Comparison of ENCODE assay signal across 2 cellular contexts in the genomic region with DNA sequence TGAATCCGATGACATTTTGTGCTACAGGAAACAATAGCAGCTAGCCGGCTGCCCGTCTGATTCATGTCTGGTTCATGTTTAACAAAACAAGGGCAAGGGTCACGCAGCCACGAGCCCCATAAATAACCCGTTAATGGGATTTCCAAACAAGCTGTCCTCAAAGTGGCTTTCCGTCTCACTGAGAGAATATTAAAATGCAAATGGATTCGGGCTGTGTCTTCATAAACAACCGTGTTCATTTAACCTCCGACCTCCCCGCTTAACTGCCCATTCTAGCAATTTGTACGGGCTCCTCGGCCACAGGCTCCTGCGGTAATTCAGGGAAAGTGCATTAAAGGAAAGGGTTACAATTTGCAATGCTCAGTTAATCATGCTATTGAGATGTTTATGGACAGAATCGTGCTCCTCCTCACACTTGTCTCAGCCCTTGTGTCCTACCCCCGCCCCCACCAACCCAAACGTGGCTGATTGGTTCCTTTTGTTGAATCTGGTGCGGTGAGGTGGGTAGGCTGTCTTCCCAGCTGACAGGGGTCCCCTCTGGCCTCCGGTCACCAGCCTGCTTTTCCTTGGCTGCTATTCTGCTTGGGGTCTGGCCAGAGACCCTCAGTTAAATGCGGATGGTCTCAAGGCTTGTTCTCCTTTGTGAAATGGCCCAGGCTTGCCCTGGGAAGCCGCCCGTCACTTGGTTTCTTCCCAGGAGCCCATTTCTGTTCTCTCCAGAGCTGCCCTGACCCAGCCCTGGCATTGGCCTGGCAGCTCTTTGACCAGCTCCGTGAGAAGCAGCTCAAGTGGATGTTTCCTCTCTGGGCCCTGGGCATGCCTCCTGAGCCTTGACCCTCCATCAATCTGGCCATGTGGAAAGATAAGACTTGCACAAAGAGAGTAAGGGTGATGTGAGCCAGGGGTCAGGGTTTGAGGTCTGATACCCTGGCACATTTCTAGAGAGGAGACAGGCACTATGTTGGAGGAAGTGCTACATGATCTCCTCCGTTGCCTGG.
TF ChIP-seq lines count a peak whose summit lies in the region.

No MANE protein-coding gene starts in this region.

TF ChIP-seq in K562, 482 proteins besides CTCF, POLR2A, EP300 and RAD21 (continued from another document):
- TF ChIP-seq, protein P1, sequence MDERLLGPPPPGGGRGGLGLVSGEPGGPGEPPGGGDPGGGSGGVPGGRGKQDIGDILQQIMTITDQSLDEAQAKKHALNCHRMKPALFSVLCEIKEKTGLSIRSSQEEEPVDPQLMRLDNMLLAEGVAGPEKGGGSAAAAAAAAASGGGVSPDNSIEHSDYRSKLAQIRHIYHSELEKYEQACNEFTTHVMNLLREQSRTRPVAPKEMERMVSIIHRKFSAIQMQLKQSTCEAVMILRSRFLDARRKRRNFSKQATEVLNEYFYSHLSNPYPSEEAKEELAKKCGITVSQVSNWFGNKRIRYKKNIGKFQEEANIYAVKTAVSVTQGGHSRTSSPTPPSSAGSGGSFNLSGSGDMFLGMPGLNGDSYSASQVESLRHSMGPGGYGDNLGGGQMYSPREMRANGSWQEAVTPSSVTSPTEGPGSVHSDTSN (CRISPR knock-in tag; IDR thresholded peaks at IDR 0.05; ENCODE audit: low read depth), result no peak
- TF ChIP-seq, protein P1 (tag; conservative IDR thresholded peaks at IDR 0.05; ENCODE audit: low read depth), result peak; percentile 75
- no peak for TF ChIP-seq KLF10 (CRISPR knock-in tag; IDR thresholded peaks at IDR 0.05)
- TF ChIP-seq, protein P2, sequence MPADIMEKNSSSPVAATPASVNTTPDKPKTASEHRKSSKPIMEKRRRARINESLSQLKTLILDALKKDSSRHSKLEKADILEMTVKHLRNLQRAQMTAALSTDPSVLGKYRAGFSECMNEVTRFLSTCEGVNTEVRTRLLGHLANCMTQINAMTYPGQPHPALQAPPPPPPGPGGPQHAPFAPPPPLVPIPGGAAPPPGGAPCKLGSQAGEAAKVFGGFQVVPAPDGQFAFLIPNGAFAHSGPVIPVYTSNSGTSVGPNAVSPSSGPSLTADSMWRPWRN (IDR thresholded peaks at IDR 0.05; ENCODE audit: low read depth), result 0 out of 2 replicates have a peak, but pooled peaks have one; percentile 42

TF ChIP-seq in liver, 16 proteins besides CTCF, POLR2A, EP300 and RAD21 (continued from another document):
- TF ChIP-seq, protein P3, sequence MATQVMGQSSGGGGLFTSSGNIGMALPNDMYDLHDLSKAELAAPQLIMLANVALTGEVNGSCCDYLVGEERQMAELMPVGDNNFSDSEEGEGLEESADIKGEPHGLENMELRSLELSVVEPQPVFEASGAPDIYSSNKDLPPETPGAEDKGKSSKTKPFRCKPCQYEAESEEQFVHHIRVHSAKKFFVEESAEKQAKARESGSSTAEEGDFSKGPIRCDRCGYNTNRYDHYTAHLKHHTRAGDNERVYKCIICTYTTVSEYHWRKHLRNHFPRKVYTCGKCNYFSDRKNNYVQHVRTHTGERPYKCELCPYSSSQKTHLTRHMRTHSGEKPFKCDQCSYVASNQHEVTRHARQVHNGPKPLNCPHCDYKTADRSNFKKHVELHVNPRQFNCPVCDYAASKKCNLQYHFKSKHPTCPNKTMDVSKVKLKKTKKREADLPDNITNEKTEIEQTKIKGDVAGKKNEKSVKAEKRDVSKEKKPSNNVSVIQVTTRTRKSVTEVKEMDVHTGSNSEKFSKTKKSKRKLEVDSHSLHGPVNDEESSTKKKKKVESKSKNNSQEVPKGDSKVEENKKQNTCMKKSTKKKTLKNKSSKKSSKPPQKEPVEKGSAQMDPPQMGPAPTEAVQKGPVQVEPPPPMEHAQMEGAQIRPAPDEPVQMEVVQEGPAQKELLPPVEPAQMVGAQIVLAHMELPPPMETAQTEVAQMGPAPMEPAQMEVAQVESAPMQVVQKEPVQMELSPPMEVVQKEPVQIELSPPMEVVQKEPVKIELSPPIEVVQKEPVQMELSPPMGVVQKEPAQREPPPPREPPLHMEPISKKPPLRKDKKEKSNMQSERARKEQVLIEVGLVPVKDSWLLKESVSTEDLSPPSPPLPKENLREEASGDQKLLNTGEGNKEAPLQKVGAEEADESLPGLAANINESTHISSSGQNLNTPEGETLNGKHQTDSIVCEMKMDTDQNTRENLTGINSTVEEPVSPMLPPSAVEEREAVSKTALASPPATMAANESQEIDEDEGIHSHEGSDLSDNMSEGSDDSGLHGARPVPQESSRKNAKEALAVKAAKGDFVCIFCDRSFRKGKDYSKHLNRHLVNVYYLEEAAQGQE (IDR thresholded peaks at IDR 0.05), result no peak
- TF ChIP-seq GABPA (IDR thresholded peaks at IDR 0.05 in 1 of 2, conservative IDR thresholded peaks at IDR 0.05 in 1 of 2) (no peak), SP1 (IDR thresholded peaks at IDR 0.05) (peak; percentile 73), JUND (IDR thresholded peaks at IDR 0.05) (no peak), FOXA1 (IDR thresholded peaks at IDR 0.05) (no peak), EGR1 (IDR thresholded peaks at IDR 0.05; ENCODE audit: low read depth in 2 of 2) (no peak), HNF4A (conservative IDR thresholded peaks at IDR 0.05) (peak; percentile 39 to 54), FOXA2 (IDR thresholded peaks at IDR 0.05) (no peak), NR2F2 (IDR thresholded peaks at IDR 0.05) (peak; percentile 86), TAF1 (conservative IDR thresholded peaks at IDR 0.05) (no peak), RXRA (IDR thresholded peaks at IDR 0.05) (peak; percentile 67 to 74)
- TF ChIP-seq, protein P4, sequence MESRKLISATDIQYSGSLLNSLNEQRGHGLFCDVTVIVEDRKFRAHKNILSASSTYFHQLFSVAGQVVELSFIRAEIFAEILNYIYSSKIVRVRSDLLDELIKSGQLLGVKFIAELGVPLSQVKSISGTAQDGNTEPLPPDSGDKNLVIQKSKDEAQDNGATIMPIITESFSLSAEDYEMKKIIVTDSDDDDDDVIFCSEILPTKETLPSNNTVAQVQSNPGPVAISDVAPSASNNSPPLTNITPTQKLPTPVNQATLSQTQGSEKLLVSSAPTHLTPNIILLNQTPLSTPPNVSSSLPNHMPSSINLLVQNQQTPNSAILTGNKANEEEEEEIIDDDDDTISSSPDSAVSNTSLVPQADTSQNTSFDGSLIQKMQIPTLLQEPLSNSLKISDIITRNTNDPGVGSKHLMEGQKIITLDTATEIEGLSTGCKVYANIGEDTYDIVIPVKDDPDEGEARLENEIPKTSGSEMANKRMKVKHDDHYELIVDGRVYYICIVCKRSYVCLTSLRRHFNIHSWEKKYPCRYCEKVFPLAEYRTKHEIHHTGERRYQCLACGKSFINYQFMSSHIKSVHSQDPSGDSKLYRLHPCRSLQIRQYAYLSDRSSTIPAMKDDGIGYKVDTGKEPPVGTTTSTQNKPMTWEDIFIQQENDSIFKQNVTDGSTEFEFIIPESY (IDR thresholded peaks at IDR 0.05), result no peak
- TF ChIP-seq, protein P5, sequence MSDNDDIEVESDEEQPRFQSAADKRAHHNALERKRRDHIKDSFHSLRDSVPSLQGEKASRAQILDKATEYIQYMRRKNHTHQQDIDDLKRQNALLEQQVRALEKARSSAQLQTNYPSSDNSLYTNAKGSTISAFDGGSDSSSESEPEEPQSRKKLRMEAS (IDR thresholded peaks at IDR 0.05), result peak; percentile 50
